9 cellular contexts compared by ENCODE assay signal in the genomic region with DNA sequence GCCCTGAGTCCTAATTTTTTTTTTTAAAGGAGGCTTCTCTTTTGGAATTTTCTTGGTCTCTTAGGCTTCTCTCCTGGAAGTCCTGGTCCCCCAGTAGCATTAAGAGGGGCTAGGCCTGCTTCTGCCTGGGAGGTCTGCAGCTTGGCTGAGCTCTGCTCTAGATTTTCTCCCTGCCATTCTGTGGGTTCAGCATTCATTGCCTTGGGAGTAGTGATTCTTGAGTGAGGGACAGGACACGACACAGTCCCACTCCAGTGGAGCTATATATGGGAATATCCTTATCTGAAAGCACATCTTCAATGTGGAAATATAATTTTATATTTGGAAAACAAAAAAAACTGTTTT. TPM values are rescaled to one million over a fixed set of nuclear protein-coding genes. Genes with fewer than 3 reads are reported as not detected.
DNase-seq lines count a peak whose midpoint lies in the region; ATAC-seq and TF ChIP-seq lines count a peak whose summit lies in the region.
"Had no signal": no experiment of that assay in that cellular context is flagged by ENCODE, and none has a peak within 500 bp of the region (broad histone marks: within the 10 kb centered on the region; RNA-seq: fewer than 3 reads in every experiment).

No MANE protein-coding gene starts in this region.

- intact Hi-C loops in ascending aorta (cut with DNase I): loop anchor here (5.0 to 10.0 kb wide), 2 partner anchors 90 to 707 kb away; a partner anchor contains a TSS
- intact Hi-C loops in sigmoid colon (cut with DNase I): loop anchor here (5.0 kb wide), 1 partner anchor 90 kb away; a partner anchor contains a TSS
- intact Hi-C loops in body of pancreas (cut with DNase I): no loop called here

- H2AFZ ChIP-seq in neuron (ENCODE audit: low read depth, low read length): no peak overlapping the region

- H3K9me3 ChIP-seq in ascending aorta (no peaks in the 10 kb centered on the region), neuron (ENCODE audit: low read length) (no peaks in the 10 kb centered on the region), sigmoid colon (no peaks in the 10 kb centered on the region), body of pancreas (no peaks in the 10 kb centered on the region)

- H3K27me3 ChIP-seq in ascending aorta: no peaks in the 10 kb centered on the region
- H3K27me3 ChIP-seq in neuron (ENCODE audit: insufficient read depth, low read length): peaks cover 10% of the 10 kb centered on the region
- H3K27me3 ChIP-seq in sigmoid colon: no peaks in the 10 kb centered on the region
- H3K27me3 ChIP-seq in body of pancreas: no peaks in the 10 kb centered on the region

- TF ChIP-seq POLR2A in sigmoid colon (IDR thresholded peaks at IDR 0.05): no peak
- no peak for TF ChIP-seq POLR2A in body of pancreas (IDR thresholded peaks at IDR 0.05)

- no peaks in the 10 kb centered on the region for H3K36me3 ChIP-seq in ascending aorta
- no peaks in the 10 kb centered on the region for H3K36me3 ChIP-seq in neuron (ENCODE audit: insufficient read depth, low read length)
- H3K36me3 ChIP-seq in sigmoid colon: no peaks in the 10 kb centered on the region
- no peaks in the 10 kb centered on the region for H3K36me3 ChIP-seq in body of pancreas (replicated peaks in 1 of 2; ENCODE audit: insufficient read depth in 1 of 2, low read depth in 2 of 2)

- H3K4me1 ChIP-seq in ascending aorta (peaks cover 3 to 4% of the 10 kb centered on the region in 2 donors), neuron (ENCODE audit: insufficient read depth, low read length) (peaks cover 13% of the 10 kb centered on the region), sigmoid colon (peaks cover 0 to 20% (median 15%) of the 10 kb centered on the region in 4 donors), body of pancreas (peaks cover 8% of the 10 kb centered on the region)

- TF ChIP-seq CTCF in ascending aorta (IDR thresholded peaks at IDR 0.05) (no peak), sigmoid colon (IDR thresholded peaks at IDR 0.05) (peak in 1 of 4 experiments; percentile 6), body of pancreas (IDR thresholded peaks at IDR 0.05) (peak in 1 of 7 experiments; percentile 4)

- WGBS in sigmoid colon, 2 donors: 62 to 67% methylated on average over 1 of the region's 1 CpG
- 87 to 94% methylated on average over 1 of the region's 1 CpG for WGBS in body of pancreas, 2 donors

- H3K4me3 ChIP-seq in ascending aorta (peak overlapping the region in 1 of 2 donors; percentile 72), neuron (ENCODE audit: low read length) (peak overlapping the region; percentile 52), sigmoid colon (peak overlapping the region in 2 of 4 donors; percentile 62 to 69), body of pancreas (no peak overlapping the region)

- no peak for TF ChIP-seq EP300 in sigmoid colon (IDR thresholded peaks at IDR 0.05)

- DNase-seq in ascending aorta (ENCODE audit: low spot score in 2 of 2) (no peak), activated gamma-delta T cell (lab: John Stamatoyannopoulos, UW) (no peak), sigmoid colon (no peak), body of pancreas (no peak), A172 (ENCODE audit: low spot score) (no peak)
- DNase-seq: T1000 had no signal

- ATAC-seq in GM18511 (IDR thresholded peaks at IDR 0.05; ENCODE audit: unreplicated experiment) (peak; percentile 13), HG02610 (IDR thresholded peaks at IDR 0.05; ENCODE audit: unreplicated experiment) (peak; percentile 8), body of pancreas (no peak)

- H3K27ac ChIP-seq in ascending aorta: peak overlapping the region; percentile 75 to 81
- no peak overlapping the region for H3K27ac ChIP-seq in sigmoid colon
- H3K27ac ChIP-seq in body of pancreas: no peak overlapping the region

RNA-seq across cellular contexts. Expression of a gene that starts 3.7 kb away (rescaled TPM):
- not detected for total RNA-seq in ascending aorta
- not detected for total RNA-seq in sigmoid colon
- under 1 TPM in 2 of 3 donors, not detected in 1; 0.46 to 0.52 TPM for polyA plus RNA-seq in sigmoid colon
- total RNA-seq in body of pancreas: not detected
- total RNA-seq in A172 (2014; rRNA removed; shearing (Covaris generic)): not detected in 2 replicates

RNA-seq across cellular contexts. Expression of a gene that starts 23.7 kb away (rescaled TPM):
- total RNA-seq in ascending aorta (4.8 TPM), sigmoid colon (1 to 10 TPM; 3.7 to 5.3 (median 4.8) TPM), body of pancreas (1 to 10 TPM; 4.7 to 5.6 TPM)
- polyA plus RNA-seq in sigmoid colon: 1 to 10 TPM; 1.7 to 3.0 (median 2.3) TPM
- 1.7 and 2.8 TPM in 2 replicates for total RNA-seq in A172 (2014; rRNA removed; shearing (Covaris generic))

Comparison
In these comparisons a context has a peak if more than half of its experiments do, and no peak if none do; other contexts are left out.
1. H3K27ac ChIP-seq: peak in ascending aorta (2 of 2); none in sigmoid colon (0 of 4) and body of pancreas (0 of 4).